In the genomic region with DNA sequence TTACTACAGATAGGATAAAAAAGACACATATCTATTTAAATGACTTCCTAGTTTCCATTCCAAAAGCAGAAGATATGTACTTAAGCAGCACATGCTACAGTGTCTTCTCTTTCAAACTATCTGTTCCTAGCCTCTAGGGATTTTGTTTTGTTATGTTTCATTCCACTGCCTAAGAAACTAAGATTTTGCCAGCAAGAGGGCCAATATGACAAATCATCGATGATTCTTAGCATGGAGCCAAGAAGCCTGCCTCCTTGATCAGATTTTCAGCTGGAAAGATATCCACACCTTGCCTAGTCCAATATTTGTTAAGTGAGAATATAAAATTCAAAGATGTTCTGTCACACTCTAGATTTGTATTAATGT, we compare ENCODE assay signal across 10 cellular contexts. TPM values are rescaled to one million over a fixed set of nuclear protein-coding genes. Genes with fewer than 3 reads are reported as not detected.
DNase-seq lines count a peak whose midpoint lies in the region; ATAC-seq and TF ChIP-seq lines count a peak whose summit lies in the region.
"Had no signal": no experiment of that assay in that cellular context is flagged by ENCODE, and none has a peak within 500 bp of the region (broad histone marks: within the 10 kb centered on the region; RNA-seq: fewer than 3 reads in every experiment).

No MANE protein-coding gene starts in this region.

- H3K14ac ChIP-seq in H9 (ENCODE audit: insufficient read depth, low read length), result no peak overlapping the region

- H3K36me3 Mint-ChIP-seq in CD8-positive, alpha-beta T cell, result peaks cover 19% of the 10 kb centered on the region
- H3K36me3 Mint-ChIP-seq in osteocyte (ENCODE audit: unreplicated experiment) (peaks cover 11% of the 10 kb centered on the region), H9 (ENCODE audit: insufficient read depth in 1 of 3, low read depth in 3 of 3) (peaks cover 31 to 64% (median 55%) of the 10 kb centered on the region in 3 experiments)

- H4K20me1 ChIP-seq in OCI-LY1 (ENCODE audit: insufficient read depth, low read length) (peaks cover 9% of the 10 kb centered on the region), H9 (ENCODE audit: control insufficient read depth, insufficient read depth, insufficient read length) (no peaks in the 10 kb centered on the region)

- H2AK5ac ChIP-seq in H9 (ENCODE audit: insufficient read length, low read length), result no peak overlapping the region

- no peak overlapping the region for H3K4me3 Mint-ChIP-seq in CD8-positive, alpha-beta T cell
- H3K4me3 Mint-ChIP-seq in osteocyte (ENCODE audit: unreplicated experiment), result peak overlapping the region; percentile 19
- peak overlapping the region in 1 of 2 experiments; percentile 6; a peak in 2 of 5 replicates for H3K4me3 Mint-ChIP-seq in H9

- H3K79me2 ChIP-seq in OCI-LY1 (ENCODE audit: insufficient read depth, low read length) (peaks cover 100% of the 10 kb centered on the region), H9 (ENCODE audit: insufficient read depth, low read length) (peaks cover 91% of the 10 kb centered on the region)

- H3K27ac Mint-ChIP-seq in CD8-positive, alpha-beta T cell, result peak overlapping the region; percentile 60
- H3K27ac Mint-ChIP-seq in osteocyte (ENCODE audit: unreplicated experiment), result peak overlapping the region; percentile 87
- H3K27ac Mint-ChIP-seq in H9, result 0 out of 7 replicates have a peak overlapping the region, but pooled peaks of 1 of the 3 experiments have one; percentile 21

- no peak overlapping the region for H2BK20ac ChIP-seq in H9 (ENCODE audit: low read depth, low read length, poor library complexity, severe bottlenecking)

- no peak overlapping the region for H3K23ac ChIP-seq in H9 (ENCODE audit: insufficient read length, low read depth, low read length)

- no peak overlapping the region; the same call in 1 of the 2 replicates for H3K9ac ChIP-seq in OCI-LY1 (ENCODE audit: low read length)
- peak overlapping the region in 1 of 2 donors; percentile 70 for H3K9ac ChIP-seq in colonic mucosa (ENCODE audit: low read depth in 2 of 2, low read length in 2 of 2)
- H3K9ac ChIP-seq in H9 (ENCODE audit: extremely low read depth, insufficient read length, low read length), result no peak overlapping the region

- H4K8ac ChIP-seq in H9 (replicated peaks; ENCODE audit: insufficient read length, low read depth, low read length), result no peak overlapping the region

- peaks cover 12% of the 10 kb centered on the region for H3K23me2 ChIP-seq in H9 (ENCODE audit: insufficient read length, low read depth, low read length, poor library complexity, severe bottlenecking)

- no peak overlapping the region for H2BK5ac ChIP-seq in H9 (ENCODE audit: insufficient read length, low read length)

- H3K18ac ChIP-seq in H9 (ENCODE audit: insufficient read length, low read depth, low read length), result no peak overlapping the region

- H3K9me3 ChIP-seq in CD8-positive, alpha-beta T cell (ENCODE audit: low read length), result no peaks in the 10 kb centered on the region
- H3K9me3 ChIP-seq in OCI-LY1 (ENCODE audit: low read length) (no peaks in the 10 kb centered on the region), colonic mucosa (no peaks in the 10 kb centered on the region), HAP-1 (no peaks in the 10 kb centered on the region), H9 (ENCODE audit: control insufficient read depth, low read depth, low read length) (no peaks in the 10 kb centered on the region)

- peaks cover 91% of the 10 kb centered on the region for H3K4me1 Mint-ChIP-seq in CD8-positive, alpha-beta T cell (ENCODE audit: low read depth)
- peaks cover 93% of the 10 kb centered on the region for H3K4me1 Mint-ChIP-seq in osteocyte (ENCODE audit: unreplicated experiment)
- peaks cover 82 to 83% of the 10 kb centered on the region in 2 experiments for H3K4me1 Mint-ChIP-seq in H9

- in situ Hi-C loops in HAP-1 (cut with MboI; ENCODE audit: low sequenced_read_pairs), result no loop called here

- peaks cover 48% of the 10 kb centered on the region for H3K4me1 ChIP-seq in CD8-positive, alpha-beta T cell (ENCODE audit: insufficient read depth, low read length)
- H3K4me1 ChIP-seq in OCI-LY1 (ENCODE audit: insufficient read depth, low read length, severe bottlenecking) (peaks cover 97% of the 10 kb centered on the region), colonic mucosa (peaks cover 25% of the 10 kb centered on the region), HAP-1 (peaks cover 48% of the 10 kb centered on the region), H9 (ENCODE audit: insufficient read depth, low read length) (peaks cover 6% of the 10 kb centered on the region; the same call in 1 of the 2 replicates)

- ATAC-seq in CD8-positive, alpha-beta T cell, result no peak
- no peak for ATAC-seq in GM18511 (IDR thresholded peaks at IDR 0.05; ENCODE audit: unreplicated experiment)

- H3K9me2 ChIP-seq in OCI-LY1 (ENCODE audit: low read depth, low read length), result no peaks in the 10 kb centered on the region

- H3F3A ChIP-seq in OCI-LY1 (ENCODE audit: insufficient read depth, low read length), result no peaks in the 10 kb centered on the region

- no peak overlapping the region for H3K4ac ChIP-seq in H9 (ENCODE audit: low read depth, low read length)

- H3K4me2 ChIP-seq in OCI-LY1 (ENCODE audit: low read length) (peak overlapping the region; percentile 98; the same call in 1 of the 2 replicates), H9 (ENCODE audit: insufficient read depth, insufficient read length, low read length) (no peak overlapping the region)

- no CpG with 5 or more reads among the region's 1 CpG for WGBS in H9 (ENCODE audit: extremely low coverage, insufficient read length, low lambda C conversion rate)

- no peaks in the 10 kb centered on the region for H3K27me3 Mint-ChIP-seq in CD8-positive, alpha-beta T cell (ENCODE audit: low read depth)
- H3K27me3 Mint-ChIP-seq in osteocyte (ENCODE audit: unreplicated experiment), result no peaks in the 10 kb centered on the region
- H3K27me3 Mint-ChIP-seq in H9 (ENCODE audit: low read depth), result no peaks in the 10 kb centered on the region

- intact Hi-C loops in CD8-positive, alpha-beta T cell (cut with DNase I, micrococcal nuclease), result loop anchor here in 1 of 2 experiments (10.0 kb wide), 2 partner anchors 833 to 1227 kb away; a partner anchor contains a TSS
- intact Hi-C loops in colonic mucosa (cut with DNase I), result no loop called here

- H3K36me3 ChIP-seq in CD8-positive, alpha-beta T cell (ENCODE audit: insufficient read depth, low read length), result no peaks in the 10 kb centered on the region
- H3K36me3 ChIP-seq in OCI-LY1 (ENCODE audit: insufficient read depth, low read length) (peaks cover 97% of the 10 kb centered on the region), colonic mucosa (no peaks in the 10 kb centered on the region), HAP-1 (replicated peaks) (peaks cover 42% of the 10 kb centered on the region)

- POLR2A ChIA-PET in CD8-positive, alpha-beta T cell (lab: Charles Lee), result no interaction called here

- H4K91ac ChIP-seq in H9 (ENCODE audit: insufficient read length, low read depth, low read length), result no peak overlapping the region

- H3K9me3 Mint-ChIP-seq in CD8-positive, alpha-beta T cell, result no peaks in the 10 kb centered on the region
- no peaks in the 10 kb centered on the region for H3K9me3 Mint-ChIP-seq in osteocyte (ENCODE audit: unreplicated experiment)
- no peaks in the 10 kb centered on the region for H3K9me3 Mint-ChIP-seq in H9

- no peak for DNase-seq in CD8-positive, alpha-beta T cell
- DNase-seq in colonic mucosa (no peak), osteocyte (ENCODE audit: extremely low spot score, unreplicated experiment) (no peak), HAP-1 (ENCODE audit: low spot score in 2 of 2) (no peak), glomerular visceral epithelial cell (ENCODE audit: extremely low spot score) (no peak), H9 (no peak)
- DNase-seq: activated CD4-positive, CD25-positive, alpha-beta regulatory T cell; NCI-H1105 had no signal

- H2BK120ac ChIP-seq in H9 (ENCODE audit: low read depth, low read length, poor library complexity, severe bottlenecking), result no peak overlapping the region

- CTCF ChIA-PET in CD8-positive, alpha-beta T cell (lab: Charles Lee), result no interaction called here

- no peak overlapping the region for H2BK12ac ChIP-seq in H9 (ENCODE audit: insufficient read length, low read depth, low read length)

- no peak overlapping the region for H3T11ph ChIP-seq in H9 (ENCODE audit: low read length)

- no peaks in the 10 kb centered on the region for H3K79me1 ChIP-seq in H9 (ENCODE audit: insufficient read depth, low read depth, low read length, poor library complexity, severe bottlenecking)

- TF ChIP-seq CTCF in CD8-positive, alpha-beta T cell (IDR thresholded peaks at IDR 0.05), result no peak
- TF ChIP-seq CTCF in OCI-LY1 (IDR thresholded peaks at IDR 0.05; ENCODE audit: low read length), result no peak
- no peak for TF ChIP-seq CTCF in colonic mucosa (IDR thresholded peaks at IDR 0.05)
- TF ChIP-seq CTCF in osteocyte (IDR thresholded peaks at IDR 0.05), result no peak
- TF ChIP-seq CTCF in H9 (conservative IDR thresholded peaks at IDR 0.05), result no peak

- H2AFZ ChIP-seq in OCI-LY1 (ENCODE audit: low read length) (no peak overlapping the region), H9 (ENCODE audit: low read length) (no peak overlapping the region)

- no peaks in the 10 kb centered on the region for H3K27me3 ChIP-seq in CD8-positive, alpha-beta T cell (ENCODE audit: insufficient read depth, low read length)
- no peaks in the 10 kb centered on the region for H3K27me3 ChIP-seq in OCI-LY1 (ENCODE audit: insufficient read depth, low read length)
- H3K27me3 ChIP-seq in colonic mucosa, result no peaks in the 10 kb centered on the region
- H3K27me3 ChIP-seq in HAP-1 (ENCODE audit: low read depth), result no peaks in the 10 kb centered on the region
- no peaks in the 10 kb centered on the region for H3K27me3 ChIP-seq in H9 (ENCODE audit: insufficient read depth, low read length)

- H3K27ac ChIP-seq in CD8-positive, alpha-beta T cell (ENCODE audit: low read depth, low read length), result no peak overlapping the region
- H3K27ac ChIP-seq in OCI-LY1 (ENCODE audit: low read depth, low read length, poor library complexity, severe bottlenecking) (peak overlapping the region; percentile 29), colonic mucosa (peak overlapping the region; percentile 62), H9 (ENCODE audit: insufficient read length, low read depth, low read length) (no peak overlapping the region)

- no peak overlapping the region for H3K56ac ChIP-seq in H9 (ENCODE audit: insufficient read length, low read depth, low read length)

- no peak overlapping the region for H2BK15ac ChIP-seq in H9 (ENCODE audit: low read depth, low read length)

- H3K4me3 ChIP-seq in CD8-positive, alpha-beta T cell (ENCODE audit: low read depth, low read length), result no peak overlapping the region
- H3K4me3 ChIP-seq in OCI-LY1 (ENCODE audit: low read depth, low read length, poor library complexity, severe bottlenecking) (peak overlapping the region; percentile 12), colonic mucosa (no peak overlapping the region), HAP-1 (no peak overlapping the region)

- H4K5ac ChIP-seq in H9 (ENCODE audit: insufficient read length, low read depth, low read length), result no peak overlapping the region

RNA-seq across cellular contexts. Expression of a gene that starts 7.0 kb away (rescaled TPM):
- 10 to 100 TPM; 47.3 to 52.0 TPM for total RNA-seq in CD8-positive, alpha-beta T cell
- 100 to 1,000 TPM; 116 to 119 TPM for total RNA-seq in colonic mucosa
- total RNA-seq in osteocyte, result 140 and 147 TPM in 2 replicates
- 179 and 194 TPM in 2 replicates for total RNA-seq in H9 (2021)

RNA-seq across cellular contexts. Expression of a gene that starts 7.2 kb away (rescaled TPM):
- total RNA-seq in CD8-positive, alpha-beta T cell, result 1 to 10 TPM; 4.5 to 4.7 TPM
- total RNA-seq in colonic mucosa (10 to 100 TPM; 20.5 to 21.1 TPM), osteocyte (38.5 and 40.5 TPM in 2 replicates), H9 (2021) (47.7 and 48.9 TPM in 2 replicates)

Comparison
In these comparisons a context has a peak if more than half of its experiments do, and no peak if none do; other contexts are left out.
1. H3K27ac ChIP-seq: peak in OCI-LY1 (single experiment) and colonic mucosa (single experiment); none in CD8-positive, alpha-beta T cell (single experiment) and H9 (single experiment).